In the genomic region with DNA sequence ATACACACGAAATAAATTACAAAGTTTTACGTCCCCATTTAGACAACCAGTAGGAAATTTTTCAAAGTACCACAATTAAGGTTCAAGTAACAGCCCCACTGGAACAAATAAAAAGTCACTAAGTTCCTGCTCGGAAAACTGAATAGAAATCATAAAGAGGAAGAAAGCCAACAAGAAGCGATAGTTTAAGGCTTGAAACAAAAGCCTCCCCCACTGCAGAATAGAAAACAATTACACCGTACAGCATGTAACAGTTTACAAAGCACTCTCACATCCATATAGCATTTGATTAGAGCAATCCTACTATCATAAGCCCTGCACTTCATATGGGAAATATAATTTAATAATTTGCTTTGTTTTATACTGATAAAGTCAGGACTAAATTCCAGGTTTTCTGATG, we compare ENCODE assay signal across 9 cellular contexts. TPM values are rescaled to one million over a fixed set of nuclear protein-coding genes. Genes with fewer than 3 reads are reported as not detected.
DNase-seq lines count a peak whose midpoint lies in the region; ATAC-seq and TF ChIP-seq lines count a peak whose summit lies in the region.
"Had no signal": no experiment of that assay in that cellular context is flagged by ENCODE, and none has a peak within 500 bp of the region (broad histone marks: within the 10 kb centered on the region; RNA-seq: fewer than 3 reads in every experiment).

No MANE protein-coding gene starts in this region.

- no peak for ATAC-seq in heart left ventricle
- no peak for ATAC-seq in Right ventricle myocardium inferior

- in situ Hi-C loops in GM13977 (cut with MboI; ENCODE audit: low pct_unique_long_range_greater_than_20kb, low sequenced_read_pairs, unreplicated experiment): no loop called here

- no peak for TF ChIP-seq POLR2A in heart left ventricle (IDR thresholded peaks at IDR 0.05)

- H3K4me1 ChIP-seq in heart left ventricle (peaks cover 29 to 100% (median 92%) of the 10 kb centered on the region in 12 donors), HUES64 (ENCODE audit: insufficient read depth, low read length) (peaks cover 81% of the 10 kb centered on the region), tibial artery (peaks cover 8 to 100% (median 85%) of the 10 kb centered on the region in 4 donors)

- 36 to 53% (median 44%) methylated on average over 5 of the region's 5 CpGs for WGBS in heart left ventricle, 4 donors
- 74% methylated on average over 5 of the region's 5 CpGs for WGBS in HUES64

- peak overlapping the region in 2 of 12 donors; percentile 12 to 14 for H3K4me3 ChIP-seq in heart left ventricle
- no peak overlapping the region for H3K4me3 ChIP-seq in HUES64 (ENCODE audit: low read length)
- peak overlapping the region in 20 of 59 donors; percentile 1 to 38 (median 14) for H3K4me3 ChIP-seq in dorsolateral prefrontal cortex
- H3K4me3 ChIP-seq in tibial artery: no peak overlapping the region
- H3K4me3 ChIP-seq: stomach had no signal

- H3K27ac ChIP-seq in heart left ventricle (peak overlapping the region in 10 of 12 donors; percentile 1 to 86 (median 38)), HUES64 (ENCODE audit: low read depth, low read length) (0 out of 2 replicates have a peak overlapping the region, but pooled peaks have one; percentile 2), dorsolateral prefrontal cortex (peak overlapping the region in 33 of 59 donors; percentile 1 to 80 (median 30)), tibial artery (peak overlapping the region; percentile 70 to 100)

- TF ChIP-seq CTCF in heart left ventricle (IDR thresholded peaks at IDR 0.05) (no peak), dorsolateral prefrontal cortex (IDR thresholded peaks at IDR 0.05 in 54 of 56, conservative IDR thresholded peaks at IDR 0.05 in 2 of 56; ENCODE audit: low read depth in 1 of 56, partially characterized antibody in 56 of 56) (no peak), tibial artery (IDR thresholded peaks at IDR 0.05) (no peak), GM13977 (IDR thresholded peaks at IDR 0.05; ENCODE audit: extremely low read depth, insufficient read depth, missing control alignments) (no peak)

- H3K9me3 ChIP-seq in heart left ventricle (no peaks in the 10 kb centered on the region), HUES64 (ENCODE audit: insufficient read depth, low read depth, low read length) (no peaks in the 10 kb centered on the region), tibial artery (no peaks in the 10 kb centered on the region)
- H3K9me3 ChIP-seq: stomach had no signal

- no peak overlapping the region for H3K9ac ChIP-seq in HUES64 (ENCODE audit: low read depth, low read length)

- DNase-seq in heart left ventricle (no peak), Right ventricle myocardium inferior (ENCODE audit: missing footprints) (no peak), dorsolateral prefrontal cortex (no peak), tibial artery (no peak), GM13977 (ENCODE audit: low spot score) (no peak), germinal center (ENCODE audit: low spot score) (no peak)
- DNase-seq in stimulated activated naive CD4-positive, alpha-beta T cell treated with Interleukin-2 at 50 U/mL for 16 hours (lab: John Stamatoyannopoulos, UW): no peak
- DNase-seq: stomach had no signal

- H3K36me3 ChIP-seq in heart left ventricle: peaks cover 0 to 17% (median 0%) of the 10 kb centered on the region in 9 donors
- H3K36me3 ChIP-seq in HUES64 (ENCODE audit: insufficient read depth, low read length): peaks cover 10% of the 10 kb centered on the region
- H3K36me3 ChIP-seq in tibial artery: no peaks in the 10 kb centered on the region

- intact Hi-C loops in heart left ventricle (cut with DNase I) (no loop called here), Right ventricle myocardium inferior (cut with DNase I) (loop anchor here (5.0 kb wide), 1 partner anchor 43 kb away; no protein-coding TSS in a partner anchor), dorsolateral prefrontal cortex (cut with DNase I) (no loop called here), tibial artery (cut with DNase I; ENCODE audit: low total_unique reads) (no loop called here)

- H3K27me3 ChIP-seq in heart left ventricle (no peaks in the 10 kb centered on the region), HUES64 (ENCODE audit: insufficient read depth, low read length) (no peaks in the 10 kb centered on the region), dorsolateral prefrontal cortex (no peaks in the 10 kb centered on the region), tibial artery (no peaks in the 10 kb centered on the region)
- H3K27me3 ChIP-seq: stomach had no signal

RNA-seq across cellular contexts. Expression of gene KLF7, which starts 15.5 kb away (rescaled TPM):
- total RNA-seq in heart left ventricle: 10 to 100 TPM; 23.9 to 49.8 (median 27.3) TPM
- polyA plus RNA-seq in heart left ventricle: 10 to 100 TPM in 1 of 2 donors, 1 to 10 TPM in 1; 5.0 to 11.7 TPM
- 25.3 TPM for total RNA-seq in Right ventricle myocardium inferior
- 11.9 TPM for polyA plus RNA-seq in HUES64 (2013, experiment 1 of 2)
- 11.3 TPM for polyA plus RNA-seq in HUES64 (2013, experiment 2 of 2)
- 10 to 100 TPM; 28.9 to 88.4 (median 49.9) TPM for total RNA-seq in dorsolateral prefrontal cortex

Comparison
In these comparisons a context has a peak if more than half of its experiments do, and no peak if none do; other contexts are left out.
1. H3K27ac ChIP-seq: peak in every context shown above with its lines; median percentile 85 in tibial artery; 38 in heart left ventricle; 30 in dorsolateral prefrontal cortex; 2 in HUES64.